Comparison of ENCODE assay signal across 8 cellular contexts in genomic region chr1:203860396-203860951, GRCh38. TPM values are rescaled to one million over a fixed set of nuclear protein-coding genes. Genes with fewer than 3 reads are reported as not detected.
DNase-seq lines count a peak whose midpoint lies in the region; ATAC-seq and TF ChIP-seq lines count a peak whose summit lies in the region.

No MANE protein-coding gene starts in this region.

- no peaks in the 10 kb centered on the region for H3K27me3 ChIP-seq in colonic mucosa

- TF ChIP-seq CTCF in colonic mucosa (IDR thresholded peaks at IDR 0.05) = no peak

- ATAC-seq in natural killer cell treated with Interleukin-12 subunit alpha and Interleukin-12 subunit beta and Interleukin-15 and Interleukin-18, amount 100 ng/mL, for 72 hours = no peak
- ATAC-seq in GM21526 (IDR thresholded peaks at IDR 0.05; ENCODE audit: low FRiP score, unreplicated experiment) = no peak

- peak overlapping the region; percentile 42 to 60 for H3K9ac ChIP-seq in colonic mucosa (ENCODE audit: low read depth in 2 of 2, low read length in 2 of 2)

- peaks cover 10% of the 10 kb centered on the region for H3K4me1 ChIP-seq in colonic mucosa

- no peaks in the 10 kb centered on the region for H3K9me3 ChIP-seq in colonic mucosa

- H3K27ac ChIP-seq in colonic mucosa = peak overlapping the region; percentile 65

- intact Hi-C loops in colonic mucosa (cut with DNase I) = loop anchor here (10.0 kb wide), 1 partner anchor 504 kb away; no protein-coding TSS in a partner anchor

- H3K4me1 Mint-ChIP-seq in natural killer cell treated with Interleukin-12 subunit alpha and Interleukin-12 subunit beta and Interleukin-15 and Interleukin-18, amount 100 ng/mL, for 72 hours (ENCODE audit: low read depth in 2 of 2) = peaks cover 16 to 23% of the 10 kb centered on the region in 2 donors

- H3K9me3 Mint-ChIP-seq in natural killer cell treated with Interleukin-12 subunit alpha and Interleukin-12 subunit beta and Interleukin-15 and Interleukin-18, amount 100 ng/mL, for 72 hours = no peaks in the 10 kb centered on the region

- peaks cover 24% of the 10 kb centered on the region for H3K36me3 Mint-ChIP-seq in natural killer cell treated with Interleukin-12 subunit alpha and Interleukin-12 subunit beta and Interleukin-15 and Interleukin-18, amount 100 ng/mL, for 72 hours

- DNase-seq in EH (ENCODE audit: low read depth) = peak; percentile 60
- DNase-seq in NCI-H774 (lab: John Stamatoyannopoulos, UW) = peak; percentile 7
- peak; percentile 65 for DNase-seq in colonic mucosa
- DNase-seq in natural killer cell treated with Interleukin-12 subunit alpha and Interleukin-12 subunit beta and Interleukin-15 and Interleukin-18, amount 100 ng/mL, for 72 hours (ENCODE audit: low spot score) = no peak
- DNase-seq in NCI-H2171 (lab: John Stamatoyannopoulos, UW) = no peak
- DNase-seq in COLO829 (ENCODE audit: low spot score) = no peak
- DNase-seq in stimulated activated CD4-positive, alpha-beta T cell treated with anti-CD3 and anti-CD28 coated beads, Interleukin-4, amount 100 ng/mL, for 24 hours = no peak

- H3K36me3 ChIP-seq in colonic mucosa = no peaks in the 10 kb centered on the region

- H3K4me3 ChIP-seq in colonic mucosa = peak overlapping the region; percentile 85

- H3K27me3 Mint-ChIP-seq in natural killer cell treated with Interleukin-12 subunit alpha and Interleukin-12 subunit beta and Interleukin-15 and Interleukin-18, amount 100 ng/mL, for 72 hours = no peaks in the 10 kb centered on the region

- peak overlapping the region; percentile 98 to 99 for H3K27ac Mint-ChIP-seq in natural killer cell treated with Interleukin-12 subunit alpha and Interleukin-12 subunit beta and Interleukin-15 and Interleukin-18, amount 100 ng/mL, for 72 hours

- peak overlapping the region; percentile 100 for H3K4me3 Mint-ChIP-seq in natural killer cell treated with Interleukin-12 subunit alpha and Interleukin-12 subunit beta and Interleukin-15 and Interleukin-18, amount 100 ng/mL, for 72 hours

RNA-seq across cellular contexts. Expression of gene SNRPE, which starts 0.9 kb away (rescaled TPM):
- total RNA-seq in colonic mucosa = 100 to 1,000 TPM in 1 of 2 donors, 10 to 100 TPM in 1; 86.1 to 146 TPM
- total RNA-seq in natural killer cell treated with Interleukin-12 subunit alpha and Interleukin-12 subunit beta and Interleukin-15 and Interleukin-18, amount 100 ng/mL, for 72 hours = 100 to 1,000 TPM; 124 to 125 TPM

Comparison
In these comparisons a context has a peak if more than half of its experiments do, and no peak if none do; other contexts are left out.
1. DNase-seq: peak in EH (single experiment), NCI-H774 (single experiment) and colonic mucosa (single experiment); none in natural killer cell treated with Interleukin-12 subunit alpha and Interleukin-12 subunit beta and Interleukin-15 and Interleukin-18, amount 100 ng/mL, for 72 hours (single experiment), NCI-H2171 (single experiment), COLO829 (single experiment) and stimulated activated CD4-positive, alpha-beta T cell treated with anti-CD3 and anti-CD28 coated beads, Interleukin-4, amount 100 ng/mL, for 24 hours (single experiment).